ENCODE assay signal across 1 cellular context in genomic region chr7:140672382-140673062, GRCh38.
TF ChIP-seq lines count a peak whose summit lies in the region.

Gene ADCK2, plus strand, starts transcription at chr7:140672945. Its CDS starts 386 bp downstream, at chr7:140673331.

TF ChIP-seq in K562, 482 proteins besides CTCF, POLR2A, EP300 and RAD21 (continued from another document):
- TF ChIP-seq ID3 (CRISPR knock-in tag; IDR thresholded peaks at IDR 0.05) (no peak), ID3 (tag; IDR thresholded peaks at IDR 0.05) (peak; percentile 79), BRF1 (IDR thresholded peaks at IDR 0.05; ENCODE audit: borderline replicate concordance, extremely low read depth, insufficient read length) (no peak), ILK (tag; IDR thresholded peaks at IDR 0.05; ENCODE audit: borderline replicate concordance, low read depth) (0 out of 2 replicates have a peak, but pooled peaks have one; percentile 10), CREB1 (IDR thresholded peaks at IDR 0.05) (no peak), CREB1 (CRISPR knock-in tag; IDR thresholded peaks at IDR 0.05) (0 out of 2 replicates have a peak, but pooled peaks have one; percentile 4), ZNF121 (CRISPR knock-in tag; conservative IDR thresholded peaks at IDR 0.05) (no peak), ZNF766 (CRISPR knock-in tag; conservative IDR thresholded peaks at IDR 0.05) (0 out of 2 replicates have a peak, but pooled peaks have one; percentile 48), EHMT2 (IDR thresholded peaks at IDR 0.05) (no peak), TRIM24 (IDR thresholded peaks at IDR 0.05) (no peak), GTF2E2 (tag; IDR thresholded peaks at IDR 0.05) (peak; percentile 37; the same call in 1 of the 2 replicates), EZH2 (IDR thresholded peaks at IDR 0.05; ENCODE audit: borderline replicate concordance, low read depth, low read length) (no peak), PTRF (tag; IDR thresholded peaks at IDR 0.05) (0 out of 2 replicates have a peak, but pooled peaks have one; percentile 46), PBX2 (CRISPR knock-in tag; IDR thresholded peaks at IDR 0.05; ENCODE audit: low read depth) (no peak), PBX2 (tag; conservative IDR thresholded peaks at IDR 0.05; ENCODE audit: low read depth) (peak; percentile 40; the same call in 1 of the 2 replicates), ELK3 (CRISPR knock-in tag; IDR thresholded peaks at IDR 0.05) (no peak), ZNF507 (tag; conservative IDR thresholded peaks at IDR 0.05) (peak; percentile 25; the same call in 1 of the 2 replicates), RCOR1 (IDR thresholded peaks at IDR 0.05; ENCODE audit: borderline replicate concordance in 1 of 2, low read depth in 2 of 2, low read length in 2 of 2) (no peak), HNRNPL (IDR thresholded peaks at IDR 0.05; ENCODE audit: low read depth, low read length) (peak; percentile 38; the same call in 1 of the 2 replicates), ZNF639 (CRISPR knock-in tag; conservative IDR thresholded peaks at IDR 0.05 in 1 of 2, IDR thresholded peaks at IDR 0.05 in 1 of 2) (peak in 1 of 2 experiments; percentile 29; a peak in 2 of 4 replicates), MCM3 (IDR thresholded peaks at IDR 0.05) (no peak), CUX1 (CRISPR knock-in tag; IDR thresholded peaks at IDR 0.05) (0 out of 2 replicates have a peak, but pooled peaks have one; percentile 46), NR4A1 (CRISPR knock-in tag; IDR thresholded peaks at IDR 0.05) (no peak), NR4A1 (tag; IDR thresholded peaks at IDR 0.05) (peak; percentile 51; the same call in 1 of the 2 replicates), HINFP (tag; conservative IDR thresholded peaks at IDR 0.05; ENCODE audit: low read depth) (0 out of 2 replicates have a peak, but pooled peaks have one; percentile 46)
TF ChIP-seq in K562: peak in this region for 21.
